Comparison of ENCODE assay signal across 1 cellular context in genomic region chr4:159106636-159107035, GRCh38.
TF ChIP-seq lines count a peak whose summit lies in the region.

No MANE protein-coding gene starts in this region.

TF ChIP-seq in HEK293, 187 proteins besides CTCF, POLR2A, EP300 and RAD21 (continued from another document):
- TF ChIP-seq ZNF26 (tag by site-specific recombination; IDR thresholded peaks at IDR 0.05) = no peak
- TF ChIP-seq ZNF501 (tag by site-specific recombination; IDR thresholded peaks at IDR 0.05) = no peak
- no peak for TF ChIP-seq ZSCAN30 (tag by site-specific recombination; IDR thresholded peaks at IDR 0.05)
- TF ChIP-seq ZFHX2 (tag by site-specific recombination; conservative IDR thresholded peaks at IDR 0.05) = no peak
- peak; percentile 40; the same call in 1 of the 2 replicates for TF ChIP-seq PRDM1 (tag by site-specific recombination; IDR thresholded peaks at IDR 0.05)
- no peak for TF ChIP-seq ZNF549 (tag by site-specific recombination; IDR thresholded peaks at IDR 0.05)
- TF ChIP-seq ZNF654 (tag by site-specific recombination; IDR thresholded peaks at IDR 0.05; ENCODE audit: low read depth) = no peak
- no peak for TF ChIP-seq ZNF211 (tag by site-specific recombination; IDR thresholded peaks at IDR 0.05; ENCODE audit: low read depth)
- no peak for TF ChIP-seq PRDM2 (tag by site-specific recombination; IDR thresholded peaks at IDR 0.05; ENCODE audit: borderline replicate concordance)
